ENCODE assay signal across 19 cellular contexts in the genomic region with DNA sequence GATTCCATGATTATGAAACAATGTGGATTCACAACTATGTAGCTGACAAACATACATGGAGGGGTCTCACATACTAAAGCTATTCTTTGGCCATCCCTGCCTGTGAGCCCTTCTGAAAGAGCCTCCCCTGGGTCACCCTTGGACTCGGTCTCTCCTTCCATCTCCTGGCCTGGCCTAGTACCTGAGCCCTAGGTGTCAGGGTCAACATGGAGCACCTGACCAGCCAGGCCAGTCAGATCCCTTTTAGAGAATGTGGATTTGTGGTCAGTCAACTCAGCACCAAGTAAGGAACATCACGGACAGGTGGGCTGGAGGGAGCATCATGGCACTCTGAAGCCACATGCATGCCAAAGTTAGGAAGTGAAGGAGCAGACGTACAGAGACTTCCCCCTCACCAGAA.
A peak's percentile ranks its signal among the peaks of the same experiment; 100 is the strongest.
DNase-seq lines count a peak whose midpoint lies in the region; ATAC-seq and TF ChIP-seq lines count a peak whose summit lies in the region.
"Had no signal": no experiment of that assay in that cellular context is flagged by ENCODE, and none has a peak within 500 bp of the region (broad histone marks: within the 10 kb centered on the region; RNA-seq: fewer than 3 reads in every experiment).

No MANE protein-coding gene starts in this region.

- H3K4me3 ChIP-seq in MM.1S (ENCODE audit: low read length), result peak overlapping the region; percentile 39
- H3K4me3 ChIP-seq: coronary artery, prostate gland, skin epidermis had no signal

- H3F3A ChIP-seq in MM.1S (ENCODE audit: insufficient read depth, low read length), result peaks cover 33% of the 10 kb centered on the region

- peaks cover 87% of the 10 kb centered on the region for H3K79me2 ChIP-seq in MM.1S (ENCODE audit: low read length)

- no peak for ATAC-seq in effector memory CD8-positive, alpha-beta T cell (replicated peaks)
- ATAC-seq in GM18505 (IDR thresholded peaks at IDR 0.05; ENCODE audit: unreplicated experiment), result no peak

- peaks cover 50% of the 10 kb centered on the region for H3K4me1 Mint-ChIP-seq in T-helper 2 cell treated with Interferon-gamma antibody and Interleukin-4, amounts not matched to agents 5 μg/mL and 100 μg/mL, for 36 hours (ENCODE audit: low read depth)
- H3K4me1 Mint-ChIP-seq in effector memory CD8-positive, alpha-beta T cell (ENCODE audit: low read depth in 2 of 2), result peaks cover 60 to 91% of the 10 kb centered on the region in 2 donors

- H3K9me2 ChIP-seq in MM.1S (replicated peaks; ENCODE audit: insufficient read depth, low read length), result no peaks in the 10 kb centered on the region

- H3K4me2 ChIP-seq in MM.1S (ENCODE audit: low read depth, low read length), result peak overlapping the region; percentile 78

- H3K4me1 ChIP-seq in MM.1S (ENCODE audit: low read length), result peaks cover 85% of the 10 kb centered on the region
- H3K4me1 ChIP-seq: prostate gland had no signal

- no peaks in the 10 kb centered on the region for H3K36me3 ChIP-seq in MM.1S (replicated peaks; ENCODE audit: insufficient read depth, low read length)
- H3K36me3 ChIP-seq: prostate gland had no signal

- no peak overlapping the region for H3K27ac Mint-ChIP-seq in T-helper 2 cell treated with Interferon-gamma antibody and Interleukin-4, amounts not matched to agents 5 μg/mL and 100 μg/mL, for 36 hours
- H3K27ac Mint-ChIP-seq in effector memory CD8-positive, alpha-beta T cell, result peak overlapping the region; percentile 32 to 64

- H3K9me3 Mint-ChIP-seq in T-helper 2 cell treated with Interferon-gamma antibody and Interleukin-4, amounts not matched to agents 5 μg/mL and 100 μg/mL, for 36 hours, result no peaks in the 10 kb centered on the region
- no peaks in the 10 kb centered on the region for H3K9me3 Mint-ChIP-seq in effector memory CD8-positive, alpha-beta T cell

- no peaks in the 10 kb centered on the region for H3K27me3 ChIP-seq in MM.1S (replicated peaks; ENCODE audit: insufficient read depth, low read length)

- no peak for TF ChIP-seq CTCF in MM.1S (IDR thresholded peaks at IDR 0.05; ENCODE audit: low read length)

- no peaks in the 10 kb centered on the region for H3K27me3 Mint-ChIP-seq in T-helper 2 cell treated with Interferon-gamma antibody and Interleukin-4, amounts not matched to agents 5 μg/mL and 100 μg/mL, for 36 hours (ENCODE audit: low read depth)
- no peaks in the 10 kb centered on the region for H3K27me3 Mint-ChIP-seq in effector memory CD8-positive, alpha-beta T cell

- H2AFZ ChIP-seq in MM.1S (ENCODE audit: low read length), result no peak overlapping the region

- no peak for TF ChIP-seq POLR2A in GM18505 (IDR thresholded peaks at IDR 0.05; ENCODE audit: borderline replicate concordance, extremely low read depth, insufficient read depth, insufficient read length)

- peak overlapping the region; percentile 47; the same call in 1 of the 2 replicates for H3K9ac ChIP-seq in MM.1S (ENCODE audit: low read length)

- no peaks in the 10 kb centered on the region for H3K9me3 ChIP-seq in MM.1S (replicated peaks; ENCODE audit: insufficient read depth, low read length)
- H3K9me3 ChIP-seq: prostate gland had no signal

- H3K27ac ChIP-seq in MM.1S (ENCODE audit: low read length), result peak overlapping the region; percentile 86; the same call in 1 of the 2 replicates
- peak overlapping the region; percentile 32 for H3K27ac ChIP-seq in substantia nigra (ENCODE audit: low read depth, low read length, poor library complexity, severe bottlenecking)
- H3K27ac ChIP-seq: 22Rv1, coronary artery, epithelial cell of prostate, prostate gland, skin epidermis had no signal

- H4K20me1 ChIP-seq in MM.1S (ENCODE audit: insufficient read depth, low read length), result no peaks in the 10 kb centered on the region

- no peak for DNase-seq in T-helper 2 cell treated with Interferon-gamma antibody and Interleukin-4, amounts not matched to agents 5 μg/mL and 100 μg/mL, for 36 hours (ENCODE audit: low spot score)
- no peak for DNase-seq in T-helper 2 cell
- DNase-seq in MM.1S, result no peak
- no peak for DNase-seq in effector memory CD8-positive, alpha-beta T cell
- DNase-seq in substantia nigra (lab: John Stamatoyannopoulos, UW), result no peak
- no peak for DNase-seq in activated CD4-positive, CD25-positive, alpha-beta regulatory T cell treated with anti-CD3 and anti-CD28 coated beads, Interleukin-2, amount 50 U/mL, for 72 hours
- no peak for DNase-seq in NCI-H526 treated with DMSO at 0.1 percent for 48 hours (lab: John Stamatoyannopoulos, UW)
- DNase-seq: DMS53; NCI-H187 treated with DMSO at 0.1 percent for 48 hours; NCI-H446 treated with DMSO at 0.1 percent for 48 hours; Right ventricle myocardium superior; stimulated activated CD4-positive, alpha-beta T cell treated with anti-CD3 and anti-CD28 coated beads, Interleukin-4, amount 100 ng/mL, for 24 hours; T-helper 1 cell had no signal

- peaks cover 6% of the 10 kb centered on the region for H3K36me3 Mint-ChIP-seq in T-helper 2 cell treated with Interferon-gamma antibody and Interleukin-4, amounts not matched to agents 5 μg/mL and 100 μg/mL, for 36 hours (ENCODE audit: low read depth)
- no peaks in the 10 kb centered on the region for H3K36me3 Mint-ChIP-seq in effector memory CD8-positive, alpha-beta T cell (ENCODE audit: insufficient read depth)

- peak overlapping the region; percentile 7 for H3K4me3 Mint-ChIP-seq in T-helper 2 cell treated with Interferon-gamma antibody and Interleukin-4, amounts not matched to agents 5 μg/mL and 100 μg/mL, for 36 hours
- H3K4me3 Mint-ChIP-seq in effector memory CD8-positive, alpha-beta T cell, result peak overlapping the region in 1 of 2 donors; percentile 51
